26 cellular contexts compared by ENCODE assay signal in genomic region chr14:81310606-81311005, GRCh38.
"Had no signal": no experiment of that assay in that cellular context is flagged by ENCODE, and none has a peak within 500 bp of the region (broad histone marks: within the 10 kb centered on the region; RNA-seq: fewer than 3 reads in every experiment).

No MANE protein-coding gene starts in this region.

- H3K27ac Mint-ChIP-seq: natural killer cell; stimulated activated naive B cell treated with anti-CD40 and anti-IgM and Interleukin-4, amounts not matched to agents 10 μg/mL and 1 μg/mL and 100 μg/mL, for 72 hours had no signal

- H3K9me3 Mint-ChIP-seq: natural killer cell; stimulated activated naive B cell treated with anti-CD40 and anti-IgM and Interleukin-4, amounts not matched to agents 10 μg/mL and 1 μg/mL and 100 μg/mL, for 72 hours had no signal

- H3K4me1 Mint-ChIP-seq: natural killer cell had no signal

- DNase-seq: kidney; left colon; left lung; lower lobe of right lung; mammary epithelial cell; mesenchymal stem cell; natural killer cell; pancreas; posterior cingulate gyrus; retina; right cardiac atrium; stimulated activated CD4-positive, alpha-beta T cell treated with anti-CD3 and anti-CD28 coated beads, Interleukin-12 subunit alpha, Interleukin-12 subunit beta, amount 100 ng/mL, for 4 hours; stimulated activated CD4-positive, alpha-beta T cell treated with anti-CD3 and anti-CD28 coated beads, Interleukin-15, amount 100 ng/mL, for 24 hours; stimulated activated CD4-positive, alpha-beta T cell treated with anti-CD3 and anti-CD28 coated beads, Interleukin-2, amount 100 ng/mL, for 24 hours; stimulated activated CD4-positive, alpha-beta T cell treated with anti-CD3 and anti-CD28 coated beads, Interleukin-4, amount 100 ng/mL, for 1 hour; stimulated activated naive B cell treated with anti-CD40 and anti-IgM and Interleukin-4, amounts not matched to agents 10 μg/mL and 1 μg/mL and 100 μg/mL, for 72 hours; stimulated activated naive CD8-positive, alpha-beta T cell treated with anti-CD3 and anti-CD28 coated beads, Interleukin-15, Interleukin-2, amounts not matched to agents 100 U/mL and 50 U/mL, for 24 hours; stomach; testis; thyroid gland; transverse colon; upper lobe of left lung had no signal

- H3K36me3 Mint-ChIP-seq: natural killer cell; stimulated activated naive B cell treated with anti-CD40 and anti-IgM and Interleukin-4, amounts not matched to agents 10 μg/mL and 1 μg/mL and 100 μg/mL, for 72 hours had no signal

- H3K4me3 ChIP-seq: left lung, lower lobe of right lung, pancreas, prostate gland, skin epidermis, stomach, testis, thyroid gland, transverse colon, upper lobe of left lung, vagina had no signal

- H3K27ac ChIP-seq: left lung, lower lobe of right lung, pancreas, prostate gland, stomach, testis, transverse colon, upper lobe of left lung, vagina had no signal

- H3K4me1 ChIP-seq: pancreas, prostate gland, testis had no signal

- ATAC-seq: left colon; natural killer cell; sciatic nerve; stimulated activated naive B cell treated with anti-CD40 and anti-IgM and Interleukin-4, amounts not matched to agents 10 μg/mL and 1 μg/mL and 100 μg/mL, for 72 hours; stimulated activated naive CD8-positive, alpha-beta T cell treated with anti-CD3 and anti-CD28 coated beads, Interleukin-15, Interleukin-2, amounts not matched to agents 100 U/mL and 50 U/mL, for 24 hours had no signal

- H3K4me3 Mint-ChIP-seq: natural killer cell; stimulated activated naive B cell treated with anti-CD40 and anti-IgM and Interleukin-4, amounts not matched to agents 10 μg/mL and 1 μg/mL and 100 μg/mL, for 72 hours had no signal

- H3K9me3 ChIP-seq: left lung, lower lobe of right lung, pancreas, prostate gland, stomach, testis, thyroid gland, transverse colon, upper lobe of left lung, vagina had no signal

- H3K27me3 ChIP-seq: left lung, pancreas, stomach, testis, thyroid gland, transverse colon, upper lobe of left lung, vagina had no signal

- H3K36me3 ChIP-seq: left lung, lower lobe of right lung, pancreas, prostate gland, stomach, thyroid gland, transverse colon, upper lobe of left lung, vagina had no signal
